8 cellular contexts compared by ENCODE assay signal in genomic region chr3:42036483-42036823, GRCh38. TPM values are rescaled to one million over a fixed set of nuclear protein-coding genes. Genes with fewer than 3 reads are reported as not detected.
DNase-seq lines count a peak whose midpoint lies in the region; ATAC-seq and TF ChIP-seq lines count a peak whose summit lies in the region.

No MANE protein-coding gene starts in this region.

- peaks cover 4% of the 10 kb centered on the region for H3F3A ChIP-seq in PC-3 (ENCODE audit: low read length, unreplicated experiment)

- H3K9me3 ChIP-seq in PC-3 (ENCODE audit: low read length), result no peaks in the 10 kb centered on the region

- H3K9ac ChIP-seq in PC-3 (ENCODE audit: low read length), result no peak overlapping the region

- H3K4me3 ChIP-seq in PC-3 (ENCODE audit: low read length) (no peak overlapping the region), fibroblast of mammary gland (ENCODE audit: control insufficient read depth, low read depth, low read length) (no peak overlapping the region)

- H4K20me1 ChIP-seq in PC-3 (ENCODE audit: low read length), result no peaks in the 10 kb centered on the region; the same call in 1 of the 2 replicates

- intact Hi-C loops in PC-3 (cut with micrococcal nuclease), result no loop called here

- TF ChIP-seq CTCF in PC-3 (conservative IDR thresholded peaks at IDR 0.05; ENCODE audit: low read depth, low read length) (no peak), fibroblast of mammary gland (conservative IDR thresholded peaks at IDR 0.05; ENCODE audit: control insufficient read depth, insufficient read depth, low read depth, low read length) (no peak)

- CTCF ChIA-PET in PC-3 (lab: Charles Lee), result no interaction called here

- H3K9me2 ChIP-seq in PC-3 (replicated peaks; ENCODE audit: low read length), result no peaks in the 10 kb centered on the region

- H3K36me3 ChIP-seq in PC-3 (ENCODE audit: low read depth, low read length), result no peaks in the 10 kb centered on the region

- ATAC-seq in GM21381 (IDR thresholded peaks at IDR 0.05; ENCODE audit: unreplicated experiment) (peak; percentile 39), PC-3 (peak; percentile 91), GM18511 (IDR thresholded peaks at IDR 0.05; ENCODE audit: unreplicated experiment) (no peak), GM18873 (IDR thresholded peaks at IDR 0.05; ENCODE audit: low FRiP score, unreplicated experiment) (no peak)

- H3K27ac ChIP-seq in PC-3 (ENCODE audit: low read length), result peak overlapping the region; percentile 50

- no peak overlapping the region for H2AFZ ChIP-seq in PC-3 (ENCODE audit: low read length)

- POLR2A ChIA-PET in PC-3 (lab: Charles Lee; ENCODE audit: unreplicated experiment), result interaction anchor here (0.6 kb wide), 2 partner anchors 15 to 43 kb away, joined by 3 read pairs; no protein-coding TSS in a partner anchor

- peaks cover 21% of the 10 kb centered on the region for H3K4me1 ChIP-seq in PC-3 (ENCODE audit: insufficient read depth, low read length)

- peak; percentile 80 for DNase-seq in PC-3
- peak; percentile 97 for DNase-seq in fibroblast of mammary gland (ENCODE audit: low read depth)
- DNase-seq in pulmonary artery endothelial cell (ENCODE audit: low read depth, low spot score), result peak; percentile 73
- no peak for DNase-seq in NCI-H1417 (lab: John Stamatoyannopoulos, UW)
- DNase-seq in NCI-H82 treated with DMSO at 0.1 percent for 48 hours (lab: John Stamatoyannopoulos, UW; ENCODE audit: unreplicated experiment), result no peak

- peak overlapping the region; percentile 37; the same call in 1 of the 2 replicates for H3K4me2 ChIP-seq in PC-3 (ENCODE audit: low read length)

- no peaks in the 10 kb centered on the region for H3K27me3 ChIP-seq in PC-3 (ENCODE audit: low read length)

- H3K79me2 ChIP-seq in PC-3 (ENCODE audit: low read length), result peaks cover 53% of the 10 kb centered on the region

- no TSS peak for BruUV-seq in PC-3 (replicated peaks; lab: Mats Ljungman, UMichigan)

RNA-seq across cellular contexts. Expression of gene TRAK1, which starts 54.7 kb away (rescaled TPM):
- total RNA-seq in PC-3 (2014; rRNA removed), result 23.4 and 29.0 TPM in 2 replicates
- 41.5 and 47.0 TPM in 2 replicates for total RNA-seq in pulmonary artery endothelial cell

Comparison
In these comparisons a context has a peak if more than half of its experiments do, and no peak if none do; other contexts are left out.
1. ATAC-seq: peak in GM21381 (single experiment) and PC-3 (single experiment); none in GM18511 (single experiment) and GM18873 (single experiment).
2. DNase-seq: peak in PC-3 (single experiment), fibroblast of mammary gland (single experiment) and pulmonary artery endothelial cell (single experiment); none in NCI-H1417 (0 of 3) and NCI-H82 treated with DMSO at 0.1 percent for 48 hours (single experiment).